ENCODE assay signal across 8 cellular contexts in the genomic region with DNA sequence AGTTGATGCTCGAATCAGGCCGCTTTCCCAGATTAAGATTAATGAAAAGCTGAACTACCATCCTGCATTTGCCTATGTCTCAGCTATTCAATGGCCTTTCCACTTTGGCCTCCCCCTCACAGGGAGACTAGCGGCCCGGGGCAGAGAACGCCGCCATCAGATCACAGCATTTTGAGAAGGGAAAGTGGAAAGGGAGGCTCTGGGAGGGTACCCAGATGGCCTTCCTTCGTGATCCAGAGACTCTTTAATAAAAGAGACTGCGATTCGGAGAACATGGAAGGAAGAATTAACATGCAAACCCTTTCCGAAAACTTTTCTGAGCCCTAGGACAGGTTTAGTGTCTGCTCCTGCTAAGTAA. TPM values are rescaled to one million over a fixed set of nuclear protein-coding genes. Genes with fewer than 3 reads are reported as not detected.
DNase-seq lines count a peak whose midpoint lies in the region; ATAC-seq and TF ChIP-seq lines count a peak whose summit lies in the region.

No MANE protein-coding gene starts in this region.

- H3K4me1 ChIP-seq in BLaER1 treated with 17β-estradiol and CSF1 and Interleukin-3, amounts not matched to agents 10 nM and 100 nM, result peaks cover 41 to 56% (median 46%) of the 10 kb centered on the region in 10 experiments
- peaks cover 59% of the 10 kb centered on the region for H3K4me1 ChIP-seq in OCI-LY3 (ENCODE audit: low read length)
- H3K4me1 ChIP-seq in endodermal cell (ENCODE audit: control insufficient read depth, insufficient read depth, low read length), result peaks cover 11% of the 10 kb centered on the region
- H3K4me1 ChIP-seq in neural progenitor cell, result peaks cover 12% of the 10 kb centered on the region

- H3K4me2 ChIP-seq in BLaER1 treated with 17β-estradiol and CSF1 and Interleukin-3, amounts not matched to agents 10 nM and 100 nM, result peak overlapping the region; percentile 83 to 97 (median 92)
- H3K4me2 ChIP-seq in OCI-LY3 (ENCODE audit: low read length) (peak overlapping the region; percentile 84), neural progenitor cell (peak overlapping the region; percentile 77)

- H3K27ac ChIP-seq in BLaER1 treated with 17β-estradiol and CSF1 and Interleukin-3, amounts not matched to agents 10 nM and 100 nM, result peak overlapping the region; percentile 80 to 91 (median 85)
- H3K27ac ChIP-seq in OCI-LY3 (ENCODE audit: low read length) (peak overlapping the region; percentile 46), endodermal cell (ENCODE audit: low read depth, low read length) (no peak overlapping the region), neural progenitor cell (no peak overlapping the region)

- peak overlapping the region; percentile 74 to 94 (median 86) for H3K4me3 ChIP-seq in BLaER1 treated with 17β-estradiol and CSF1 and Interleukin-3, amounts not matched to agents 10 nM and 100 nM
- peak overlapping the region; percentile 95 for H3K4me3 ChIP-seq in OCI-LY3 (ENCODE audit: low read length)
- H3K4me3 ChIP-seq in endodermal cell (ENCODE audit: low read length), result peak overlapping the region; percentile 99
- H3K4me3 ChIP-seq in neural progenitor cell, result peak overlapping the region; percentile 95

- H3K27me3 ChIP-seq in BLaER1 treated with 17β-estradiol and CSF1 and Interleukin-3, amounts not matched to agents 10 nM and 100 nM, result no peaks in the 10 kb centered on the region
- H3K27me3 ChIP-seq in OCI-LY3 (ENCODE audit: low read depth, low read length) (no peaks in the 10 kb centered on the region), endodermal cell (ENCODE audit: control insufficient read depth, insufficient read depth, low read length, poor library complexity, severe bottlenecking) (no peaks in the 10 kb centered on the region), neural progenitor cell (no peaks in the 10 kb centered on the region)

- H3K4me3 Mint-ChIP-seq in endodermal cell (peak overlapping the region; percentile 96), neural progenitor cell (peak overlapping the region; percentile 97)

- H3K9ac ChIP-seq in BLaER1 treated with 17β-estradiol and CSF1 and Interleukin-3, amounts not matched to agents 10 nM and 100 nM, result peak overlapping the region; percentile 79 to 93 (median 87)
- H3K9ac ChIP-seq in OCI-LY3 (ENCODE audit: low read length), result peak overlapping the region; percentile 90
- H3K9ac ChIP-seq in endodermal cell (ENCODE audit: extremely low read depth, low read length, poor library complexity, severe bottlenecking), result peak overlapping the region; percentile 90
- H3K9ac ChIP-seq in neural progenitor cell, result peak overlapping the region; percentile 87

- peak overlapping the region; percentile 33; the same call in 1 of the 2 replicates for H2AFZ ChIP-seq in OCI-LY3 (ENCODE audit: low read depth, low read length)
- peak overlapping the region; percentile 94 for H2AFZ ChIP-seq in neural progenitor cell (replicated peaks)

- TF ChIP-seq CTCF in OCI-LY3 (IDR thresholded peaks at IDR 0.05; ENCODE audit: low read depth, low read length) (no peak), endodermal cell (conservative IDR thresholded peaks at IDR 0.05) (no peak), neural progenitor cell (IDR thresholded peaks at IDR 0.05) (no peak)

- H3K4me1 Mint-ChIP-seq in endodermal cell (peaks cover 41% of the 10 kb centered on the region), neural progenitor cell (peaks cover 20% of the 10 kb centered on the region)

- peaks cover 13% of the 10 kb centered on the region for H3F3A ChIP-seq in neural progenitor cell (ENCODE audit: low read depth)

- no peaks in the 10 kb centered on the region for H3K9me3 ChIP-seq in BLaER1 treated with 17β-estradiol and CSF1 and Interleukin-3, amounts not matched to agents 10 nM and 100 nM (replicated peaks in 1 of 11)
- H3K9me3 ChIP-seq in OCI-LY3 (ENCODE audit: insufficient read depth, low read length), result no peaks in the 10 kb centered on the region
- H3K9me3 ChIP-seq in endodermal cell (ENCODE audit: control insufficient read depth, low read length), result no peaks in the 10 kb centered on the region
- H3K9me3 ChIP-seq in neural progenitor cell (ENCODE audit: low read depth), result no peaks in the 10 kb centered on the region

- WGBS in endodermal cell (ENCODE audit: insufficient coverage in 1 of 2, insufficient read length in 1 of 2), 2 experiments, result 5 to 14% methylated on average over 7 to 10 of the region's 10 CpGs

- H4K20me1 ChIP-seq in BLaER1 treated with 17β-estradiol and CSF1 and Interleukin-3, amounts not matched to agents 10 nM and 100 nM, result peaks cover 10 to 46% (median 30%) of the 10 kb centered on the region in 11 experiments; a peak in 19 of 22 replicates
- peaks cover 42% of the 10 kb centered on the region for H4K20me1 ChIP-seq in OCI-LY3 (ENCODE audit: insufficient read depth, low read length)
- peaks cover 42% of the 10 kb centered on the region for H4K20me1 ChIP-seq in neural progenitor cell (ENCODE audit: low read depth)

- no peaks in the 10 kb centered on the region for H3K9me3 Mint-ChIP-seq in endodermal cell
- H3K9me3 Mint-ChIP-seq in neural progenitor cell, result no peaks in the 10 kb centered on the region

- H3K79me2 ChIP-seq in OCI-LY3 (ENCODE audit: low read length) (peaks cover 60% of the 10 kb centered on the region), neural progenitor cell (ENCODE audit: low read depth) (peaks cover 56% of the 10 kb centered on the region)

- DNase-seq in endodermal cell (no peak), neural progenitor cell (ENCODE audit: low spot score) (no peak), NCI-H526 treated with DMSO at 0.1 percent for 48 hours (lab: John Stamatoyannopoulos, UW) (no peak), HPDE6-E6E7 (ENCODE audit: extremely low spot score) (no peak), AG08395 (ENCODE audit: low spot score) (no peak)

- ATAC-seq in GM19397 (IDR thresholded peaks at IDR 0.05; ENCODE audit: unreplicated experiment), result no peak

- H3K27me3 Mint-ChIP-seq in endodermal cell (ENCODE audit: insufficient read depth), result no peaks in the 10 kb centered on the region
- H3K27me3 Mint-ChIP-seq in neural progenitor cell (ENCODE audit: insufficient read depth, low read depth), result peaks cover 1% of the 10 kb centered on the region

- peak overlapping the region; percentile 92 for H3K27ac Mint-ChIP-seq in endodermal cell
- H3K27ac Mint-ChIP-seq in neural progenitor cell, result peak overlapping the region; percentile 53

- peaks cover 5 to 26% (median 17%) of the 10 kb centered on the region in 11 experiments for H3K36me3 ChIP-seq in BLaER1 treated with 17β-estradiol and CSF1 and Interleukin-3, amounts not matched to agents 10 nM and 100 nM
- H3K36me3 ChIP-seq in OCI-LY3 (replicated peaks; ENCODE audit: low read depth, low read length), result peaks cover 12% of the 10 kb centered on the region
- peaks cover 8% of the 10 kb centered on the region for H3K36me3 ChIP-seq in endodermal cell (ENCODE audit: control insufficient read depth, insufficient read depth, low read length)
- no peaks in the 10 kb centered on the region for H3K36me3 ChIP-seq in neural progenitor cell

- no peaks in the 10 kb centered on the region for H3K36me3 Mint-ChIP-seq in endodermal cell (ENCODE audit: low read depth)
- peaks cover 3% of the 10 kb centered on the region for H3K36me3 Mint-ChIP-seq in neural progenitor cell

RNA-seq across cellular contexts. Expression of a gene that starts 0.5 kb away (rescaled TPM):
- total RNA-seq in endodermal cell, result 10 to 100 TPM; 53.6 to 58.8 TPM
- 50.7 TPM for polyA plus RNA-seq in endodermal cell (2013, experiment 1 of 2)
- 50.8 TPM for polyA plus RNA-seq in endodermal cell (2013, experiment 2 of 2)
- 34.5 and 52.7 TPM in 2 replicates for total RNA-seq in neural progenitor cell (ENCODE audit: low replicate concordance)

RNA-seq across cellular contexts. Expression of a gene that starts 42.2 kb away (rescaled TPM):
- total RNA-seq in endodermal cell (under 1 TPM; 0.44 to 0.64 TPM), neural progenitor cell (ENCODE audit: low replicate concordance) (0.47 and 1.4 TPM in 2 replicates)
- polyA plus RNA-seq in endodermal cell (2013, experiment 1 of 2), result 1.7 TPM
- 1.2 TPM for polyA plus RNA-seq in endodermal cell (2013, experiment 2 of 2)

RNA-seq across cellular contexts. Expression of a gene that starts 51.4 kb away (rescaled TPM):
- total RNA-seq in endodermal cell, result 10 to 100 TPM; 32.7 to 41.5 TPM
- polyA plus RNA-seq in endodermal cell (2013, experiment 1 of 2), result 33.2 TPM
- 31.6 TPM for polyA plus RNA-seq in endodermal cell (2013, experiment 2 of 2)
- 52.0 and 88.1 TPM in 2 replicates for total RNA-seq in neural progenitor cell (ENCODE audit: low replicate concordance)

RNA-seq across cellular contexts. Expression of a gene that starts 58.0 kb away (rescaled TPM):
- total RNA-seq in endodermal cell, result 10 to 100 TPM; 87.9 to 90.6 TPM
- 64.2 TPM for polyA plus RNA-seq in endodermal cell (2013, experiment 1 of 2)
- 53.7 TPM for polyA plus RNA-seq in endodermal cell (2013, experiment 2 of 2)
- total RNA-seq in neural progenitor cell (ENCODE audit: low replicate concordance), result 45.5 and 77.1 TPM in 2 replicates

Comparison
In these comparisons a context has a peak if more than half of its experiments do, and no peak if none do; other contexts are left out.
1. H3K27ac ChIP-seq: peak in BLaER1 treated with 17β-estradiol and CSF1 and Interleukin-3, amounts not matched to agents 10 nM and 100 nM (11 of 11) and OCI-LY3 (single experiment); none in endodermal cell (single experiment) and neural progenitor cell (single experiment).
2. Peak in every context shown above with its lines, with median percentiles within 50 percentile points of each other: H3K4me2 ChIP-seq, H3K4me3 ChIP-seq and H3K9ac ChIP-seq.